Comparison of ENCODE assay signal across 9 cellular contexts in the genomic region with DNA sequence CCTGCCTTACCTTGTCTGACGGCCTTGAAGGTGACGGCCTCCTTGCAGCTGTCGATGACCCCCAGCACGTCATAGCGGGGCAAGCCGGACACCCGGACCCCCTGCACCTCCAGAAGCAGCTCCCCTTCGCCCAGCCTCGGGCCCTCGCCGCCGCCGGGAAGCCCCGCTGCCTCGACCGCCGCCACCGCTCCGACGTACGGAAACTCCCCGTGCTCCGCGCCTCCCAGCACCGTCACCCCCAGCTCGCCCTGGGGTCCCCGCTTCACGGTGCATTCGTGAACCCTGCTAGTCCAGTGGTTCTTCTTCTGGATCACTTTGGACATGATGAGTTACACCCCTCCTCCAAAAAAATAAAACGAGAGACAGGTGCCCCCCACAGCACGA. TPM values are rescaled to one million over a fixed set of nuclear protein-coding genes. Genes with fewer than 3 reads are reported as not detected.
DNase-seq lines count a peak whose midpoint lies in the region; ATAC-seq and TF ChIP-seq lines count a peak whose summit lies in the region.
"Had no signal": no experiment of that assay in that cellular context is flagged by ENCODE, and none has a peak within 500 bp of the region (broad histone marks: within the 10 kb centered on the region; RNA-seq: fewer than 3 reads in every experiment).

No MANE protein-coding gene starts in this region.

- H3K27ac ChIP-seq in CD4-positive, alpha-beta memory T cell (ENCODE audit: low read depth, low read length) = no peak overlapping the region
- H3K27ac ChIP-seq in breast epithelium (peak overlapping the region; percentile 94 to 97), right lobe of liver (peak overlapping the region; percentile 95 to 97 (median 96)), transverse colon (peak overlapping the region; percentile 94 to 97 (median 95))

- TF ChIP-seq EP300 in transverse colon (IDR thresholded peaks at IDR 0.05; ENCODE audit: low read depth) = no peak

- in situ Hi-C loops in transverse colon (cut with MboI; ENCODE audit: low pct_ligation_motif_present in 1 of 4, low pct_unique_long_range_greater_than_20kb in 1 of 4, low sequenced_read_pairs in 3 of 4) = no loop called here

- H3K4me3 ChIP-seq in CD4-positive, alpha-beta memory T cell (ENCODE audit: low read length in 2 of 2) = no peak overlapping the region
- H3K4me3 ChIP-seq in breast epithelium = peak overlapping the region; percentile 70 to 82 (median 75)
- H3K4me3 ChIP-seq in right lobe of liver = peak overlapping the region; percentile 85 to 89 (median 87)
- H3K4me3 ChIP-seq in transverse colon = peak overlapping the region; percentile 67 to 76 (median 73)

- H3K4me1 ChIP-seq in CD4-positive, alpha-beta memory T cell (ENCODE audit: insufficient read depth, low read length) = no peaks in the 10 kb centered on the region
- H3K4me1 ChIP-seq in breast epithelium (peaks cover 0 to 13% of the 10 kb centered on the region in 2 donors), right lobe of liver (peaks cover 0 to 18% (median 0%) of the 10 kb centered on the region in 4 donors), transverse colon (peaks cover 0 to 21% (median 13%) of the 10 kb centered on the region in 4 donors)

- no peak for DNase-seq in CD4-positive, alpha-beta memory T cell
- DNase-seq in breast epithelium (ENCODE audit: low spot score in 2 of 2) = peak in 1 of 2 donors; percentile 56
- peak; percentile 34 to 61 (median 52) for DNase-seq in right lobe of liver
- peak; percentile 22 for DNase-seq in transverse colon
- DNase-seq in GDM1 (lab: John Stamatoyannopoulos, UW) = no peak
- DNase-seq in activated gamma-delta T cell (lab: John Stamatoyannopoulos, UW) = no peak
- DNase-seq in hippocampal formation (lab: John Stamatoyannopoulos, UW) = no peak

- H3K36me3 ChIP-seq in CD4-positive, alpha-beta memory T cell (ENCODE audit: insufficient read depth, low read length) = no peaks in the 10 kb centered on the region
- H3K36me3 ChIP-seq in breast epithelium = no peaks in the 10 kb centered on the region
- no peaks in the 10 kb centered on the region for H3K36me3 ChIP-seq in right lobe of liver
- H3K36me3 ChIP-seq in transverse colon = no peaks in the 10 kb centered on the region

- peak overlapping the region in 7 of 8 donors; percentile 32 to 83 (median 71) for H3K4me3 Mint-ChIP-seq in CD4-positive, alpha-beta memory T cell

- no CpG with 5 or more reads among the region's 31 CpGs for WGBS in right lobe of liver (ENCODE audit: insufficient coverage, low coverage, low lambda C conversion rate, missing lambda C conversion rate)
- WGBS in transverse colon (ENCODE audit: low coverage in 1 of 2), 2 donors = 1% methylated on average over 18 of the region's 31 CpGs; no CpG with 5 or more reads in 1 of the 2 donors

- POLR2A ChIA-PET in CD4-positive, alpha-beta memory T cell (lab: Charles Lee; ENCODE audit: partially characterized antibody) = no interaction called here

- no peak overlapping the region for H3K27ac Mint-ChIP-seq in CD4-positive, alpha-beta memory T cell
- H3K27ac Mint-ChIP-seq: IgD-negative memory B cell had no signal

- TF ChIP-seq POLR2A in breast epithelium (IDR thresholded peaks at IDR 0.05) (no peak), right lobe of liver (IDR thresholded peaks at IDR 0.05) (no peak), transverse colon (IDR thresholded peaks at IDR 0.05) (no peak)

- H3K27me3 ChIP-seq in CD4-positive, alpha-beta memory T cell (ENCODE audit: insufficient read depth, low read length) = no peaks in the 10 kb centered on the region
- H3K27me3 ChIP-seq in breast epithelium (no peaks in the 10 kb centered on the region), right lobe of liver (no peaks in the 10 kb centered on the region), transverse colon (no peaks in the 10 kb centered on the region)

- CTCF ChIA-PET in CD4-positive, alpha-beta memory T cell (lab: Charles Lee; ENCODE audit: partially characterized antibody) = no interaction called here

- H3K9me3 Mint-ChIP-seq in CD4-positive, alpha-beta memory T cell = no peaks in the 10 kb centered on the region

- peaks cover 34 to 44% of the 10 kb centered on the region in 2 donors for H3K27me3 Mint-ChIP-seq in CD4-positive, alpha-beta memory T cell

- H3K36me3 Mint-ChIP-seq in CD4-positive, alpha-beta memory T cell = no peaks in the 10 kb centered on the region

- H3K9me3 ChIP-seq in CD4-positive, alpha-beta memory T cell (ENCODE audit: control insufficient read depth in 1 of 2, low read length in 2 of 2) = no peaks in the 10 kb centered on the region
- H3K9me3 ChIP-seq in breast epithelium = no peaks in the 10 kb centered on the region
- no peaks in the 10 kb centered on the region for H3K9me3 ChIP-seq in right lobe of liver
- no peaks in the 10 kb centered on the region for H3K9me3 ChIP-seq in transverse colon

- peaks cover 4 to 19% (median 7%) of the 10 kb centered on the region in 4 donors for H3K4me1 Mint-ChIP-seq in CD4-positive, alpha-beta memory T cell

- peak; percentile 6 for ATAC-seq in HG02938 (IDR thresholded peaks at IDR 0.05; ENCODE audit: unreplicated experiment)
- peak in 3 of 4 donors; percentile 2 to 8 (median 4) for ATAC-seq in right lobe of liver

- intact Hi-C loops in CD4-positive, alpha-beta memory T cell (cut with micrococcal nuclease) = no loop called here
- intact Hi-C loops in breast epithelium (cut with DNase I; ENCODE audit: low total_unique reads) = no loop called here
- intact Hi-C loops in right lobe of liver (cut with DNase I) = no loop called here
- intact Hi-C loops in transverse colon (cut with DNase I; ENCODE audit: low total_unique reads) = loop anchor here (10.0 kb wide), 1 partner anchor 107 kb away; no protein-coding TSS in a partner anchor

- TF ChIP-seq CTCF in breast epithelium (IDR thresholded peaks at IDR 0.05) (no peak), right lobe of liver (IDR thresholded peaks at IDR 0.05) (no peak), transverse colon (IDR thresholded peaks at IDR 0.05) (no peak)

RNA-seq across cellular contexts. Expression of gene MAGI1, which starts 0.7 kb away (rescaled TPM):
- total RNA-seq in CD4-positive, alpha-beta memory T cell = under 1 TPM in 1 of 2 experiments, not detected in 1; 0.20 TPM
- not detected for polyA plus RNA-seq in CD4-positive, alpha-beta memory T cell
- 10 to 100 TPM; 22.1 to 94.4 (median 70.5) TPM for total RNA-seq in breast epithelium
- total RNA-seq in right lobe of liver = 10 to 100 TPM; 22.6 to 37.7 (median 26.9) TPM
- total RNA-seq in transverse colon = 100 to 1,000 TPM in 1 of 4 donors, 10 to 100 TPM in 3; 50.8 to 190 (median 67.4) TPM

Comparison
In these comparisons a context has a peak if more than half of its experiments do, and no peak if none do; other contexts are left out.
1. DNase-seq: peak in right lobe of liver (3 of 3) and transverse colon (single experiment); none in CD4-positive, alpha-beta memory T cell (0 of 5), GDM1 (single experiment), activated gamma-delta T cell (single experiment) and hippocampal formation (0 of 2).
2. H3K4me3 ChIP-seq: peak in breast epithelium (3 of 3), right lobe of liver (3 of 3) and transverse colon (4 of 4); none in CD4-positive, alpha-beta memory T cell (0 of 2).
3. RNA of gene MAGI1, which starts 0.7 kb away (total RNA-seq): 22.1 to 94.4 TPM in breast epithelium, 50.8 to 190 TPM in transverse colon and 22.6 to 37.7 TPM in right lobe of liver; 0.20 TPM in CD4-positive, alpha-beta memory T cell; every median in the first group is over 10 times any median in the second.